In the genomic region with DNA sequence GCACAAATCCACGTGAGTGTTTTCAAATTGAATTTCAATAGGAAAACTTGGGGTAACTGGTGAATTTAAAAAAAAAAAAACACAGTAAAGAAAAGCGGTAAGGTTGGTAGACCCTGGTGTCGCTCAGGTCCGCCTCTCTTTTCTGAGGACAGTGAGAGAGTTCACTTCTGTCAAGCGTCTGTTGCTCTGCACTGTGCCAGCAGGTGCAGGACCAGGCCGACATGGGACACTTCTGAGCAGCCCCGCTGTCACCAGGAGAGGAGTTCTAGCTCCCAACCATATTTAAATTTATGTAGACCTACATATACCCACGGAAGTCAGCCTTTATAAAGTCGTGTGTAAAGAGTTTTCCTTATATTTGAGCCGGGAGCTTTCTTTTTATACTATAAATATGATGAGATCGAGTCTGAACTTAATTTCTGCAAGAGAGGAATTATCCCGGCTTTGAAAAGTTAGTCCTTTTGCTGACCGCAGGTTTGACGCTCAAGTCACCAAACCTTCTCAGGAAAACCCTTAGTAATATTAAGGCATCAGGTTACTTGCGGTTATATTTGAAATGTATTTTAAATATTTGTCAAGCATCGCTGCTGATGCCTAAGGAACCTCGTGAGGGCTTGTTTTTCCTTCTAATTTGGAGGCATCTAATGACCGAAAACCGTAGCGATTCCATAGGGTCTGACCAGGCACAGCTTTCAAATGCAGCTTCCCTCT, we compare ENCODE assay signal across 8 cellular contexts. TPM values are rescaled to one million over a fixed set of nuclear protein-coding genes. Genes with fewer than 3 reads are reported as not detected.
A peak's percentile ranks its signal among the peaks of the same experiment; 100 is the strongest.
DNase-seq lines count a peak whose midpoint lies in the region; ATAC-seq and FAIRE-seq lines count a peak whose summit lies in the region.

No MANE protein-coding gene starts in this region.

- POLR2A ChIA-PET in activated CD4-positive, alpha-beta memory T cell treated with anti-CD3 and anti-CD28 coated beads for 36 hours (lab: Charles Lee): interaction anchor here (0.8 to 19.6 kb wide), 16 partner anchors 11 to 99 kb away, joined by 3 to 217 read pairs (median 5); no protein-coding TSS in a partner anchor

- H3K27ac ChIP-seq in BLaER1 treated with 17β-estradiol and CSF1 and Interleukin-3, amounts not matched to agents 10 nM and 100 nM: peak overlapping the region; percentile 90 to 99 (median 95)

- H3K27ac Mint-ChIP-seq in activated CD4-positive, alpha-beta memory T cell treated with anti-CD3 and anti-CD28 coated beads for 36 hours: peak overlapping the region; percentile 94

- CTCF ChIA-PET in activated CD4-positive, alpha-beta memory T cell treated with anti-CD3 and anti-CD28 coated beads for 36 hours (lab: Charles Lee): interaction anchor here (0.7 to 14.8 kb wide), 18 partner anchors 8 to 185 kb away, joined by 3 to 159 read pairs (median 4); no protein-coding TSS in a partner anchor

- peak overlapping the region; percentile 91 to 98 (median 94) for H3K9ac ChIP-seq in BLaER1 treated with 17β-estradiol and CSF1 and Interleukin-3, amounts not matched to agents 10 nM and 100 nM

- H3K9me3 ChIP-seq in BLaER1 treated with 17β-estradiol and CSF1 and Interleukin-3, amounts not matched to agents 10 nM and 100 nM (replicated peaks in 1 of 11): no peaks in the 10 kb centered on the region

- H3K4me3 ChIP-seq in BLaER1 treated with 17β-estradiol and CSF1 and Interleukin-3, amounts not matched to agents 10 nM and 100 nM: peak overlapping the region; percentile 83 to 97 (median 88)

- no peaks in the 10 kb centered on the region for H3K27me3 ChIP-seq in BLaER1 treated with 17β-estradiol and CSF1 and Interleukin-3, amounts not matched to agents 10 nM and 100 nM

- H3K4me1 Mint-ChIP-seq in activated CD4-positive, alpha-beta memory T cell treated with anti-CD3 and anti-CD28 coated beads for 36 hours (ENCODE audit: low read depth): peaks cover 38% of the 10 kb centered on the region

- intact Hi-C loops in activated CD4-positive, alpha-beta memory T cell treated with anti-CD3 and anti-CD28 coated beads for 36 hours (cut with micrococcal nuclease): loop anchor here (1.0 kb wide), 1 partner anchor 38 kb away; no protein-coding TSS in a partner anchor
- intact Hi-C loops in left cardiac atrium (cut with DNase I): no loop called here

- FAIRE-seq in GM19239 (lab: Jason Lieb, UNC): no peak

- DNase-seq in GM19239 (ENCODE audit: insufficient read length, low spot score): peak; percentile 43
- DNase-seq in activated CD4-positive, alpha-beta memory T cell treated with anti-CD3 and anti-CD28 coated beads for 36 hours: peak; percentile 73
- DNase-seq in left cardiac atrium: no peak
- DNase-seq in stimulated activated CD4-positive, alpha-beta T cell treated with anti-CD3 and anti-CD28 coated beads, Interleukin-2, amount 100 ng/mL, for 4 hours (ENCODE audit: low read depth): peak; percentile 35
- no peak for DNase-seq in LoVo (ENCODE audit: low spot score)
- no peak for DNase-seq in cerebellar nuclear complex (lab: John Stamatoyannopoulos, UW)

- H3K9me3 Mint-ChIP-seq in activated CD4-positive, alpha-beta memory T cell treated with anti-CD3 and anti-CD28 coated beads for 36 hours: no peaks in the 10 kb centered on the region

- H3K36me3 ChIP-seq in BLaER1 treated with 17β-estradiol and CSF1 and Interleukin-3, amounts not matched to agents 10 nM and 100 nM: peaks cover 0 to 6% (median 0%) of the 10 kb centered on the region in 11 experiments; a peak in 2 of 22 replicates

- H3K27me3 Mint-ChIP-seq in activated CD4-positive, alpha-beta memory T cell treated with anti-CD3 and anti-CD28 coated beads for 36 hours: no peaks in the 10 kb centered on the region

- peaks cover 0 to 31% (median 15%) of the 10 kb centered on the region in 11 experiments; a peak in 12 of 22 replicates for H4K20me1 ChIP-seq in BLaER1 treated with 17β-estradiol and CSF1 and Interleukin-3, amounts not matched to agents 10 nM and 100 nM

- peaks cover 50% of the 10 kb centered on the region for H3K36me3 Mint-ChIP-seq in activated CD4-positive, alpha-beta memory T cell treated with anti-CD3 and anti-CD28 coated beads for 36 hours

- peak overlapping the region; percentile 86 to 99 (median 94) for H3K4me2 ChIP-seq in BLaER1 treated with 17β-estradiol and CSF1 and Interleukin-3, amounts not matched to agents 10 nM and 100 nM

- H3K4me1 ChIP-seq in BLaER1 treated with 17β-estradiol and CSF1 and Interleukin-3, amounts not matched to agents 10 nM and 100 nM: peaks cover 42 to 59% (median 51%) of the 10 kb centered on the region in 10 experiments

- peak overlapping the region; percentile 86 for H3K4me3 Mint-ChIP-seq in activated CD4-positive, alpha-beta memory T cell treated with anti-CD3 and anti-CD28 coated beads for 36 hours

- ATAC-seq in HG03457 (IDR thresholded peaks at IDR 0.05; ENCODE audit: unreplicated experiment) (peak; percentile 41), left cardiac atrium (peak; percentile 55 to 62)

RNA-seq across cellular contexts. Expression of a gene that starts 0.6 kb away (rescaled TPM):
- 100 to 1,000 TPM; 207 to 216 TPM for total RNA-seq in activated CD4-positive, alpha-beta memory T cell treated with anti-CD3 and anti-CD28 coated beads for 36 hours
- 1 to 10 TPM; 4.4 to 9.2 TPM for total RNA-seq in left cardiac atrium

Comparison
In these comparisons a context has a peak if more than half of its experiments do, and no peak if none do; other contexts are left out.
1. DNase-seq: peak in GM19239 (single experiment), activated CD4-positive, alpha-beta memory T cell treated with anti-CD3 and anti-CD28 coated beads for 36 hours (single experiment) and stimulated activated CD4-positive, alpha-beta T cell treated with anti-CD3 and anti-CD28 coated beads, Interleukin-2, amount 100 ng/mL, for 4 hours (single experiment); none in left cardiac atrium (single experiment), LoVo (single experiment) and cerebellar nuclear complex (0 of 2).
2. RNA of a gene that starts 0.6 kb away (total RNA-seq): 207 to 216 TPM in activated CD4-positive, alpha-beta memory T cell treated with anti-CD3 and anti-CD28 coated beads for 36 hours; 4.4 to 9.2 TPM in left cardiac atrium; every median in the first group is over 10 times any median in the second.